Comparison of ENCODE assay signal across 8 cellular contexts in the genomic region with DNA sequence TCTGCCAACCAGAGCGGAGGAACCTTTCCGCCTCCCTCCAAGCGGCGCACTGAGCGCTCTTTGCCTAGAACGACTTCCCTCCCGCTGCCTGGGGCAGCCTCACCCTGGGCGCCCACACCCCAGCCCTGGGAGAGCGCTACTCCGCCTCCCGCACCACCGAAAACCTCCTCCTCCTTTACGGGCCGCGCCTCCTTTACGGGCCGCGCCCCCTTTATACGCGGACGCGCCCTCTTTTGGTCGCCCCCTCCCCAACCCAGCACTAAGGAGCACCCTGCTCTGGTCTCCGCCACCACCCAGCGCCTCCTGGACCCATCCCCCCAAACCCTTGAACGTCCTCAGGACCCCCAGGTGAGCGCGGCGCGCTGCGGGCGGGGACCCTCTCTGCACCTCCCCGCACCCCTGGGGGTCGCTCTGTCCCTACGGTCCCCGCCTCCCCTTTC. TPM values are rescaled to one million over a fixed set of nuclear protein-coding genes. Genes with fewer than 3 reads are reported as not detected.
A peak's percentile ranks its signal among the peaks of the same experiment; 100 is the strongest.
DNase-seq lines count a peak whose midpoint lies in the region; ATAC-seq and TF ChIP-seq lines count a peak whose summit lies in the region.

No MANE protein-coding gene starts in this region.

- H3K36me3 Mint-ChIP-seq in activated CD8-positive, alpha-beta memory T cell treated with anti-CD3 and anti-CD28 coated beads, Interleukin-2, amount 10 ng/mL, durations not matched to agents 7 days and 5 days: no peaks in the 10 kb centered on the region
- no peaks in the 10 kb centered on the region for H3K36me3 Mint-ChIP-seq in glutamatergic neuron (ENCODE audit: unreplicated experiment)

- H3K9me3 ChIP-seq in MG63: no peaks in the 10 kb centered on the region

- H3K4me3 Mint-ChIP-seq in activated CD8-positive, alpha-beta memory T cell treated with anti-CD3 and anti-CD28 coated beads, Interleukin-2, amount 10 ng/mL, durations not matched to agents 7 days and 5 days: peak overlapping the region; percentile 67
- H3K4me3 Mint-ChIP-seq in glutamatergic neuron (ENCODE audit: unreplicated experiment): peak overlapping the region; percentile 89

- intact Hi-C loops in sciatic nerve (cut with DNase I): no loop called here

- peaks cover 40% of the 10 kb centered on the region for H3K27me3 Mint-ChIP-seq in activated CD8-positive, alpha-beta memory T cell treated with anti-CD3 and anti-CD28 coated beads, Interleukin-2, amount 10 ng/mL, durations not matched to agents 7 days and 5 days
- H3K27me3 Mint-ChIP-seq in glutamatergic neuron (ENCODE audit: unreplicated experiment): peaks cover 25% of the 10 kb centered on the region

- peak; percentile 51 for DNase-seq in activated CD8-positive, alpha-beta memory T cell treated with anti-CD3 and anti-CD28 coated beads, Interleukin-2, amount 10 ng/mL, durations not matched to agents 7 days and 5 days
- no peak for DNase-seq in activated CD8-positive, alpha-beta memory T cell treated with anti-CD3 and anti-CD28 coated beads for 24 hours
- DNase-seq in activated CD4-positive, alpha-beta T cell treated with anti-CD3 and anti-CD28 coated beads, Interleukin-2, amount 50 U/mL, for 1 hour: peak; percentile 17
- peak; percentile 60 for DNase-seq in glutamatergic neuron
- no peak for DNase-seq in sciatic nerve (ENCODE audit: low spot score)
- no peak for DNase-seq in NCI-H524 treated with DMSO at 0.1 percent for 48 hours (lab: John Stamatoyannopoulos, UW)
- DNase-seq in MG63: no peak

- H3K9me3 Mint-ChIP-seq in activated CD8-positive, alpha-beta memory T cell treated with anti-CD3 and anti-CD28 coated beads, Interleukin-2, amount 10 ng/mL, durations not matched to agents 7 days and 5 days (ENCODE audit: low read depth): no peaks in the 10 kb centered on the region
- peaks cover 15% of the 10 kb centered on the region for H3K9me3 Mint-ChIP-seq in glutamatergic neuron (ENCODE audit: unreplicated experiment)

- peaks cover 17% of the 10 kb centered on the region for H3K27me3 ChIP-seq in MG63

- no peaks in the 10 kb centered on the region for H3K36me3 ChIP-seq in MG63

- no peak overlapping the region; the same call in 1 of the 2 replicates for H3K4me3 ChIP-seq in MG63

- peaks cover 14% of the 10 kb centered on the region for H3K4me1 Mint-ChIP-seq in activated CD8-positive, alpha-beta memory T cell treated with anti-CD3 and anti-CD28 coated beads, Interleukin-2, amount 10 ng/mL, durations not matched to agents 7 days and 5 days
- H3K4me1 Mint-ChIP-seq in glutamatergic neuron (ENCODE audit: low read depth, unreplicated experiment): peaks cover 14% of the 10 kb centered on the region

- CTCF ChIA-PET in activated CD8-positive, alpha-beta memory T cell treated with anti-CD3 and anti-CD28 coated beads, Interleukin-2, amount 10 ng/mL, durations not matched to agents 7 days and 5 days (lab: Charles Lee): no interaction called here

- TF ChIP-seq CTCF in glutamatergic neuron (IDR thresholded peaks at IDR 0.05; ENCODE audit: partially characterized antibody, unreplicated experiment): no peak

- H3K27ac Mint-ChIP-seq in activated CD8-positive, alpha-beta memory T cell treated with anti-CD3 and anti-CD28 coated beads, Interleukin-2, amount 10 ng/mL, durations not matched to agents 7 days and 5 days: no peak overlapping the region
- peak overlapping the region; percentile 79 for H3K27ac Mint-ChIP-seq in glutamatergic neuron (ENCODE audit: unreplicated experiment)

- ATAC-seq in activated CD8-positive, alpha-beta memory T cell treated with anti-CD3 and anti-CD28 coated beads, Interleukin-2, amount 10 ng/mL, durations not matched to agents 7 days and 5 days: peak; percentile 67
- ATAC-seq in sciatic nerve: peak; percentile 45
- no peak for ATAC-seq in HG02981 (IDR thresholded peaks at IDR 0.05; ENCODE audit: unreplicated experiment)

RNA-seq across cellular contexts. Expression of a gene that starts 0.6 kb away (rescaled TPM):
- 1 to 10 TPM; 3.4 to 9.8 TPM for total RNA-seq in activated CD8-positive, alpha-beta memory T cell treated with anti-CD3 and anti-CD28 coated beads, Interleukin-2, amount 10 ng/mL, durations not matched to agents 7 days and 5 days
- total RNA-seq in glutamatergic neuron (ENCODE audit: unreplicated experiment) (208 TPM), sciatic nerve (12.2 TPM)
- not detected in 2 replicates for total RNA-seq in MG63 (2014; rRNA removed; shearing (Covaris generic); ENCODE audit: low replicate concordance)

Comparison
In these comparisons a context has a peak if more than half of its experiments do, and no peak if none do; other contexts are left out.
1. DNase-seq: peak in activated CD8-positive, alpha-beta memory T cell treated with anti-CD3 and anti-CD28 coated beads, Interleukin-2, amount 10 ng/mL, durations not matched to agents 7 days and 5 days (single experiment), activated CD4-positive, alpha-beta T cell treated with anti-CD3 and anti-CD28 coated beads, Interleukin-2, amount 50 U/mL, for 1 hour (single experiment) and glutamatergic neuron (single experiment); none in activated CD8-positive, alpha-beta memory T cell treated with anti-CD3 and anti-CD28 coated beads for 24 hours (single experiment), sciatic nerve (single experiment), NCI-H524 treated with DMSO at 0.1 percent for 48 hours (single experiment) and MG63 (single experiment).
2. RNA of a gene that starts 0.6 kb away (total RNA-seq): 208 TPM in glutamatergic neuron (single experiment); 12.2 TPM in sciatic nerve (single experiment), 3.4 to 9.8 TPM in activated CD8-positive, alpha-beta memory T cell treated with anti-CD3 and anti-CD28 coated beads, Interleukin-2, amount 10 ng/mL, durations not matched to agents 7 days and 5 days and not detected in MG63; every median in the first group is over 10 times any median in the second.